Comparison of ENCODE assay signal across 11 cellular contexts in genomic region chrY:20576460-20576859, GRCh38. TPM values are rescaled to one million over a fixed set of nuclear protein-coding genes. Genes with fewer than 3 reads are reported as not detected.
DNase-seq lines count a peak whose midpoint lies in the region; ATAC-seq and TF ChIP-seq lines count a peak whose summit lies in the region.
"Had no signal": no experiment of that assay in that cellular context is flagged by ENCODE, and none has a peak within 500 bp of the region (broad histone marks: within the 10 kb centered on the region; RNA-seq: fewer than 3 reads in every experiment).

No MANE protein-coding gene starts in this region.

- no peak for DNase-seq in right cardiac atrium
- no peak for DNase-seq in cardiac septum (ENCODE audit: low spot score)
- DNase-seq in T-helper 2 cell treated with Interferon-gamma antibody and Interleukin-4, amounts not matched to agents 5 μg/mL and 100 μg/mL, for 36 hours (ENCODE audit: low spot score): no peak
- DNase-seq in foreskin keratinocyte: peak in 1 of 2 donors; percentile 0
- DNase-seq in sciatic nerve (ENCODE audit: low spot score): no peak
- no peak for DNase-seq in MM.1S
- DNase-seq in anterior cingulate cortex (lab: John Stamatoyannopoulos, UW): no peak
- DNase-seq: islet precursor cell, NCI-H1694 treated with DMSO at 0.1 percent for 48 hours, uterus had no signal

- no peak overlapping the region for H3K27ac ChIP-seq in right cardiac atrium (ENCODE audit: low read length)
- H3K27ac ChIP-seq in foreskin keratinocyte: peak overlapping the region; percentile 42
- peak overlapping the region; percentile 99 for H3K27ac ChIP-seq in thymus (ENCODE audit: low read depth)
- H3K27ac ChIP-seq in MM.1S (ENCODE audit: low read length): no peak overlapping the region
- H3K27ac ChIP-seq: uterus had no signal

- H3K4me3 ChIP-seq in right cardiac atrium (ENCODE audit: low read length): peak overlapping the region; percentile 99
- peak overlapping the region; percentile 69 for H3K4me3 ChIP-seq in thymus (ENCODE audit: low read length)
- H3K4me3 ChIP-seq in MM.1S (ENCODE audit: low read length): no peak overlapping the region
- H3K4me3 ChIP-seq: uterus had no signal

- no peak overlapping the region for H3K4me2 ChIP-seq in MM.1S (ENCODE audit: low read depth, low read length)

- H2AFZ ChIP-seq in MM.1S (ENCODE audit: low read length): no peak overlapping the region

- under 1% methylated on average over 4 of the region's 4 CpGs for WGBS in right cardiac atrium
- WGBS in thymus: 0% methylated on average over 4 of the region's 4 CpGs

- H3K27me3 Mint-ChIP-seq in T-helper 2 cell treated with Interferon-gamma antibody and Interleukin-4, amounts not matched to agents 5 μg/mL and 100 μg/mL, for 36 hours (ENCODE audit: low read depth): no peaks in the 10 kb centered on the region

- H3K9me3 ChIP-seq in right cardiac atrium (ENCODE audit: control insufficient read depth, low read length) (no peaks in the 10 kb centered on the region), thymus (ENCODE audit: control insufficient read depth) (no peaks in the 10 kb centered on the region), MM.1S (replicated peaks; ENCODE audit: insufficient read depth, low read length) (no peaks in the 10 kb centered on the region)
- H3K9me3 ChIP-seq: uterus had no signal

- no peaks in the 10 kb centered on the region for H3K79me2 ChIP-seq in MM.1S (ENCODE audit: low read length)

- H4K20me1 ChIP-seq in MM.1S (ENCODE audit: insufficient read depth, low read length): no peaks in the 10 kb centered on the region

- TF ChIP-seq CTCF in foreskin keratinocyte (conservative IDR thresholded peaks at IDR 0.05) (no peak), MM.1S (IDR thresholded peaks at IDR 0.05; ENCODE audit: low read length) (no peak)

- H3K27me3 ChIP-seq in right cardiac atrium (ENCODE audit: control insufficient read depth, insufficient read depth) (no peaks in the 10 kb centered on the region), foreskin keratinocyte (no peaks in the 10 kb centered on the region), thymus (ENCODE audit: control insufficient read depth, insufficient read depth) (no peaks in the 10 kb centered on the region), MM.1S (replicated peaks; ENCODE audit: insufficient read depth, low read length) (no peaks in the 10 kb centered on the region)
- H3K27me3 ChIP-seq: uterus had no signal

- H3K4me1 Mint-ChIP-seq in T-helper 2 cell treated with Interferon-gamma antibody and Interleukin-4, amounts not matched to agents 5 μg/mL and 100 μg/mL, for 36 hours (ENCODE audit: low read depth): peaks cover 25% of the 10 kb centered on the region

- intact Hi-C loops in right cardiac atrium (cut with DNase I): no loop called here
- intact Hi-C loops in cardiac septum (cut with DNase I): no loop called here
- intact Hi-C loops in sciatic nerve (cut with DNase I): no loop called here

- H3K9me3 Mint-ChIP-seq in T-helper 2 cell treated with Interferon-gamma antibody and Interleukin-4, amounts not matched to agents 5 μg/mL and 100 μg/mL, for 36 hours: peaks cover 4% of the 10 kb centered on the region

- H3K36me3 ChIP-seq in thymus (ENCODE audit: control insufficient read depth, insufficient read depth) (no peaks in the 10 kb centered on the region), MM.1S (replicated peaks; ENCODE audit: insufficient read depth, low read length) (no peaks in the 10 kb centered on the region)
- H3K36me3 ChIP-seq: uterus had no signal

- H3F3A ChIP-seq in MM.1S (ENCODE audit: insufficient read depth, low read length): no peaks in the 10 kb centered on the region

- peak overlapping the region; percentile 98 for H3K27ac Mint-ChIP-seq in T-helper 2 cell treated with Interferon-gamma antibody and Interleukin-4, amounts not matched to agents 5 μg/mL and 100 μg/mL, for 36 hours

- no peaks in the 10 kb centered on the region for H3K9me2 ChIP-seq in MM.1S (replicated peaks; ENCODE audit: insufficient read depth, low read length)

- peak overlapping the region; percentile 95 for H3K4me3 Mint-ChIP-seq in T-helper 2 cell treated with Interferon-gamma antibody and Interleukin-4, amounts not matched to agents 5 μg/mL and 100 μg/mL, for 36 hours

- no peak for ATAC-seq in right cardiac atrium
- no peak for ATAC-seq in foreskin keratinocyte
- no peak for ATAC-seq in sciatic nerve

- H3K9ac ChIP-seq in MM.1S (ENCODE audit: low read length): no peak overlapping the region

- H3K36me3 Mint-ChIP-seq in T-helper 2 cell treated with Interferon-gamma antibody and Interleukin-4, amounts not matched to agents 5 μg/mL and 100 μg/mL, for 36 hours (ENCODE audit: low read depth): peaks cover 17% of the 10 kb centered on the region

- H3K4me1 ChIP-seq in right cardiac atrium (ENCODE audit: control insufficient read depth, insufficient read depth, low read length) (no peaks in the 10 kb centered on the region), foreskin keratinocyte (no peaks in the 10 kb centered on the region), thymus (ENCODE audit: control insufficient read depth, insufficient read depth, low read length) (peaks cover 4% of the 10 kb centered on the region), MM.1S (ENCODE audit: low read length) (no peaks in the 10 kb centered on the region)
- H3K4me1 ChIP-seq: uterus had no signal

RNA-seq across cellular contexts. Expression of gene EIF1AY, which starts 0.9 kb away (rescaled TPM):
- total RNA-seq in right cardiac atrium: 100 to 1,000 TPM in 2 of 4 donors, not detected in 2; 134 to 159 TPM
- polyA plus RNA-seq in right cardiac atrium: 120 TPM
- not detected for total RNA-seq in cardiac septum
- 25.0 and 32.1 TPM in 2 replicates for total RNA-seq in foreskin keratinocyte
- polyA plus RNA-seq in foreskin keratinocyte: 38.3 and 44.4 TPM in 2 replicates
- 76.9 TPM for polyA plus RNA-seq in thymus
- total RNA-seq in sciatic nerve: not detected
- total RNA-seq: uterus had no signal

Comparison
In these comparisons a context has a peak if more than half of its experiments do, and no peak if none do; other contexts are left out.
1. H3K27ac ChIP-seq: peak in foreskin keratinocyte (single experiment) and thymus (single experiment); none in right cardiac atrium (single experiment) and MM.1S (single experiment).